In genomic region chr17:82927661-82928601, GRCh38 we compare ENCODE assay signal across 17 cellular contexts.
DNase-seq lines count a peak whose midpoint lies in the region; ATAC-seq and TF ChIP-seq lines count a peak whose summit lies in the region.
"Had no signal": no experiment of that assay in that cellular context is flagged by ENCODE, and none has a peak within 500 bp of the region (broad histone marks: within the 10 kb centered on the region; RNA-seq: fewer than 3 reads in every experiment).

No MANE protein-coding gene starts in this region.

- H3K9me3 Mint-ChIP-seq in central memory CD8-positive, alpha-beta T cell, result no peaks in the 10 kb centered on the region
- no peaks in the 10 kb centered on the region for H3K9me3 Mint-ChIP-seq in activated T-helper 17 cell treated with anti-CD3 and anti-CD28 coated beads, Interleukin-2, amount 50 U/mL, for 72 hours
- H3K9me3 Mint-ChIP-seq: CD4-positive, alpha-beta T cell had no signal

- no peak overlapping the region for H2AFZ ChIP-seq in OCI-LY7 (ENCODE audit: low read length)

- DNase-seq in right cardiac atrium (peak in 2 of 3 donors; percentile 51 to 63), cardiac septum (ENCODE audit: low spot score) (no peak), lower lobe of right lung (peak; percentile 42), aorta (peak; percentile 37 to 71), OCI-LY7 (ENCODE audit: low spot score) (no peak), CD1c-positive myeloid dendritic cell (ENCODE audit: extremely low spot score) (no peak)
- no peak for DNase-seq in central memory CD8-positive, alpha-beta T cell (ENCODE audit: low spot score in 2 of 2)
- DNase-seq: Calu3; CD4-positive, alpha-beta T cell; DMS79; NCI-H187 treated with DMSO at 0.1 percent for 48 hours; NCI-H446 treated with DMSO at 0.1 percent for 48 hours; NCI-H774; SHP77 had no signal

- no TSS peak for BruUV-seq in OCI-LY7 (replicated peaks; lab: Mats Ljungman, UMichigan)

- CTCF ChIA-PET in OCI-LY7 (lab: Charles Lee; ENCODE audit: unreplicated experiment), result no interaction called here

- H3K4me2 ChIP-seq in OCI-LY7 (ENCODE audit: low read length), result no peak overlapping the region
- H3K4me2 ChIP-seq: A549 had no signal

- no peak overlapping the region for H3K27ac ChIP-seq in right cardiac atrium (ENCODE audit: low read length)
- no peak overlapping the region for H3K27ac ChIP-seq in lower lobe of right lung
- H3K27ac ChIP-seq in aorta (ENCODE audit: low read depth in 1 of 2, low read length in 2 of 2), result no peak overlapping the region
- H3K27ac ChIP-seq in OCI-LY7 (ENCODE audit: low read depth, low read length, poor library complexity, severe bottlenecking), result no peak overlapping the region
- H3K27ac ChIP-seq: A549 had no signal

- H3K9me3 ChIP-seq in right cardiac atrium (ENCODE audit: control insufficient read depth, low read length) (no peaks in the 10 kb centered on the region), lower lobe of right lung (no peaks in the 10 kb centered on the region), aorta (ENCODE audit: control insufficient read depth, low read length) (no peaks in the 10 kb centered on the region), OCI-LY7 (ENCODE audit: low read length) (no peaks in the 10 kb centered on the region)
- H3K9me3 ChIP-seq: A549 had no signal

- H3K4me1 ChIP-seq in right cardiac atrium (ENCODE audit: control insufficient read depth, insufficient read depth, low read length), result no peaks in the 10 kb centered on the region
- H3K4me1 ChIP-seq in lower lobe of right lung, result no peaks in the 10 kb centered on the region
- H3K4me1 ChIP-seq in aorta (ENCODE audit: control insufficient read depth in 1 of 2, insufficient read depth in 2 of 2, low read length in 2 of 2), result no peaks in the 10 kb centered on the region
- peaks cover 18% of the 10 kb centered on the region for H3K4me1 ChIP-seq in OCI-LY7 (ENCODE audit: insufficient read depth, low read length, poor library complexity, severe bottlenecking)
- H3K4me1 ChIP-seq: A549 had no signal

- no peaks in the 10 kb centered on the region for H3K4me1 Mint-ChIP-seq in central memory CD8-positive, alpha-beta T cell
- no peaks in the 10 kb centered on the region for H3K4me1 Mint-ChIP-seq in activated T-helper 17 cell treated with anti-CD3 and anti-CD28 coated beads, Interleukin-2, amount 50 U/mL, for 72 hours

- H3K27me3 ChIP-seq in right cardiac atrium (ENCODE audit: control insufficient read depth, insufficient read depth) (no peaks in the 10 kb centered on the region), lower lobe of right lung (ENCODE audit: low read depth) (no peaks in the 10 kb centered on the region), aorta (ENCODE audit: control insufficient read depth in 1 of 2, insufficient read depth in 2 of 2, low read length in 1 of 2) (no peaks in the 10 kb centered on the region)

- no peaks in the 10 kb centered on the region for H4K20me1 ChIP-seq in OCI-LY7 (ENCODE audit: insufficient read depth, low read length)

- H3K4me3 ChIP-seq in right cardiac atrium (ENCODE audit: low read length) (no peak overlapping the region), lower lobe of right lung (no peak overlapping the region), aorta (ENCODE audit: low read length in 2 of 2) (no peak overlapping the region), OCI-LY7 (ENCODE audit: low read depth, low read length, poor library complexity, severe bottlenecking) (no peak overlapping the region)
- H3K4me3 ChIP-seq: A549, GM12878 had no signal

- no peaks in the 10 kb centered on the region for H3K9me2 ChIP-seq in OCI-LY7 (ENCODE audit: insufficient read depth, low read length)

- intact Hi-C loops in right cardiac atrium (cut with DNase I) (no loop called here), cardiac septum (cut with DNase I) (no loop called here), lower lobe of right lung (cut with DNase I) (no loop called here), aorta (cut with DNase I) (no loop called here), OCI-LY7 (cut with micrococcal nuclease; ENCODE audit: unreplicated experiment) (no loop called here)

- TF ChIP-seq CTCF in lower lobe of right lung (IDR thresholded peaks at IDR 0.05) (no peak), OCI-LY7 (conservative IDR thresholded peaks at IDR 0.05; ENCODE audit: low read length) (no peak)

- peaks cover 36% of the 10 kb centered on the region for H3K36me3 Mint-ChIP-seq in central memory CD8-positive, alpha-beta T cell (ENCODE audit: insufficient read depth)
- peaks cover 67% of the 10 kb centered on the region for H3K36me3 Mint-ChIP-seq in activated T-helper 17 cell treated with anti-CD3 and anti-CD28 coated beads, Interleukin-2, amount 50 U/mL, for 72 hours (ENCODE audit: low read depth)

- POLR2A ChIA-PET in OCI-LY7 (lab: Charles Lee), result no interaction called here

- no peaks in the 10 kb centered on the region for H3K27me3 Mint-ChIP-seq in central memory CD8-positive, alpha-beta T cell
- no peaks in the 10 kb centered on the region for H3K27me3 Mint-ChIP-seq in activated T-helper 17 cell treated with anti-CD3 and anti-CD28 coated beads, Interleukin-2, amount 50 U/mL, for 72 hours
- H3K27me3 Mint-ChIP-seq: CD4-positive, alpha-beta T cell had no signal

- no peak overlapping the region for H3K4me3 Mint-ChIP-seq in central memory CD8-positive, alpha-beta T cell
- no peak overlapping the region for H3K4me3 Mint-ChIP-seq in activated T-helper 17 cell treated with anti-CD3 and anti-CD28 coated beads, Interleukin-2, amount 50 U/mL, for 72 hours
- H3K4me3 Mint-ChIP-seq: CD4-positive, alpha-beta T cell had no signal

- 81% methylated on average over 34 of the region's 34 CpGs for WGBS in right cardiac atrium
- WGBS in aorta, 2 donors, result 86 to 91% methylated on average over 33 to 34 of the region's 34 CpGs

- peaks cover 96% of the 10 kb centered on the region for H3K36me3 ChIP-seq in lower lobe of right lung
- H3K36me3 ChIP-seq in aorta (ENCODE audit: control insufficient read depth in 1 of 2, insufficient read depth in 2 of 2, low read length in 1 of 2), result peaks cover 0 to 4% of the 10 kb centered on the region in 2 donors
- H3K36me3 ChIP-seq in OCI-LY7 (ENCODE audit: insufficient read depth, low read length), result peaks cover 79% of the 10 kb centered on the region

- H3K27ac Mint-ChIP-seq in central memory CD8-positive, alpha-beta T cell (ENCODE audit: low read depth), result peak overlapping the region; percentile 41
- no peak overlapping the region for H3K27ac Mint-ChIP-seq in activated T-helper 17 cell treated with anti-CD3 and anti-CD28 coated beads, Interleukin-2, amount 50 U/mL, for 72 hours
- H3K27ac Mint-ChIP-seq: CD4-positive, alpha-beta T cell had no signal

- ATAC-seq in right cardiac atrium (no peak), lower lobe of right lung (no peak), aorta (ENCODE audit: low FRiP score) (peak; percentile 9)
- no peak for ATAC-seq in central memory CD8-positive, alpha-beta T cell (replicated peaks; ENCODE audit: extremely low read depth, poor library complexity, severe bottlenecking)
- ATAC-seq in activated T-helper 17 cell treated with anti-CD3 and anti-CD28 coated beads, Interleukin-2, amount 50 U/mL, for 72 hours (replicated peaks), result no peak
- ATAC-seq: A549, GM12878 had no signal

- H3K79me2 ChIP-seq in OCI-LY7 (ENCODE audit: insufficient read depth, low read depth, low read length), result no peaks in the 10 kb centered on the region

Comparison
In these comparisons a context has a peak if more than half of its experiments do, and no peak if none do; other contexts are left out.
1. DNase-seq: peak in right cardiac atrium (2 of 3), lower lobe of right lung (single experiment) and aorta (2 of 2); none in cardiac septum (single experiment), central memory CD8-positive, alpha-beta T cell (0 of 2), OCI-LY7 (single experiment) and CD1c-positive myeloid dendritic cell (single experiment).